ENCODE assay signal across 8 cellular contexts in genomic region chr12:84912191-84913142, GRCh38. TPM values are rescaled to one million over a fixed set of nuclear protein-coding genes. Genes with fewer than 3 reads are reported as not detected.
DNase-seq lines count a peak whose midpoint lies in the region; ATAC-seq, FAIRE-seq and TF ChIP-seq lines count a peak whose summit lies in the region.

SLC6A15 (minus strand) TSS chr12:84912799; CDS start chr12:84892120, 20,679 bp downstream.

- FAIRE-seq in endothelial cell of umbilical vein (lab: Jason Lieb, UNC) = peak; percentile 37

- intact Hi-C loops in endothelial cell of umbilical vein (cut with micrococcal nuclease) = loop anchor here (10.0 kb wide), 1 partner anchor 372 kb away; the partner anchor contains the start of gene ALX1

- H3K27ac ChIP-seq in endothelial cell of umbilical vein (ENCODE audit: insufficient read depth, low read depth, low read length) = no peak within 1 kb of the TSS
- no peak within 1 kb of the TSS for H3K27ac ChIP-seq in thoracic aorta

- ATAC-seq in memory B cell (ENCODE audit: low read depth) (peak; percentile 27), thoracic aorta (ENCODE audit: insufficient number of reproducible peaks, low FRiP score, low read depth) (no peak)

- H3K4me3 Mint-ChIP-seq in IgD-negative memory B cell (peak within 1 kb of the TSS in 3 of 4 donors; percentile 53 to 72 (median 70)), memory B cell (peak within 1 kb of the TSS; percentile 32)

- POLR2A ChIA-PET in endothelial cell of umbilical vein (lab: Charles Lee) = no interaction called here

- H2AFZ ChIP-seq in endothelial cell of umbilical vein (ENCODE audit: low read depth, low read length) = peak within 1 kb of the TSS; percentile 88

- H3K9me3 Mint-ChIP-seq in IgD-negative memory B cell (peaks cover 0 to 5% (median 4%) of the 10 kb centered on the region in 3 donors), memory B cell (no peaks in the 10 kb centered on the region)

- H3K4me3 ChIP-seq in GM06990 (replicated peaks; ENCODE audit: low read depth, low read length) (peak within 1 kb of the TSS; percentile 44), endothelial cell of umbilical vein (replicated peaks in 1 of 3; ENCODE audit: insufficient read depth in 1 of 3, low read depth in 1 of 3, low read length in 3 of 3) (peak within 1 kb of the TSS; percentile 40 to 71 (median 70)), thoracic aorta (peak within 1 kb of the TSS; percentile 68)

- H3K27ac Mint-ChIP-seq in IgD-negative memory B cell (peak within 1 kb of the TSS in 1 of 3 donors; percentile 53), memory B cell (no peak within 1 kb of the TSS)

- H3K9me1 ChIP-seq in endothelial cell of umbilical vein (replicated peaks; ENCODE audit: control insufficient read depth, extremely low read depth, insufficient read depth, low read length) = no peaks in the 10 kb centered on the region

- no peaks in the 10 kb centered on the region for H3K36me3 Mint-ChIP-seq in IgD-negative memory B cell
- H3K36me3 Mint-ChIP-seq in memory B cell = no peaks in the 10 kb centered on the region

- dilution Hi-C loops in endothelial cell of umbilical vein (cut with MboI; ENCODE audit: extremely low pct_ligation_motif_present, low sequenced_read_pairs) = no loop called here

- H3K9me3 ChIP-seq in endothelial cell of umbilical vein (replicated peaks; ENCODE audit: control insufficient read depth, insufficient read depth, low read length) (no peaks in the 10 kb centered on the region), thoracic aorta (no peaks in the 10 kb centered on the region)

- H4K20me1 ChIP-seq in endothelial cell of umbilical vein (replicated peaks; ENCODE audit: control insufficient read depth, extremely low read depth, insufficient read depth, low read length) = no peaks in the 10 kb centered on the region

- H3K79me2 ChIP-seq in endothelial cell of umbilical vein (ENCODE audit: control insufficient read depth, insufficient read depth, low read length) = no peaks in the 10 kb centered on the region

- H3K4me1 ChIP-seq in endothelial cell of umbilical vein (ENCODE audit: control insufficient read depth, extremely low read depth, insufficient read depth, low read length) = peaks cover 23% of the 10 kb centered on the region
- peaks cover 0 to 19% of the 10 kb centered on the region in 2 donors for H3K4me1 ChIP-seq in thoracic aorta (ENCODE audit: control insufficient read depth in 1 of 2, low read depth in 2 of 2)

- peaks cover 0 to 14% (median 2%) of the 10 kb centered on the region in 3 donors for H3K4me1 Mint-ChIP-seq in IgD-negative memory B cell
- H3K4me1 Mint-ChIP-seq in memory B cell = peaks cover 5% of the 10 kb centered on the region

- CTCF ChIA-PET in endothelial cell of umbilical vein (lab: Charles Lee) = interaction anchor here (6.2 kb wide), 1 partner anchor 118 kb away, joined by 43 read pairs; no protein-coding TSS in a partner anchor

- H3K4me2 ChIP-seq in endothelial cell of umbilical vein (ENCODE audit: insufficient read depth, low read length) = peak within 1 kb of the TSS; percentile 82

- H3K27me3 ChIP-seq in GM06990 (replicated peaks; ENCODE audit: control insufficient read depth, insufficient read depth, low read length) = no peaks in the 10 kb centered on the region; the same call in 1 of the 2 replicates
- peaks cover 19 to 34% of the 10 kb centered on the region in 2 experiments for H3K27me3 ChIP-seq in endothelial cell of umbilical vein (ENCODE audit: control insufficient read depth in 2 of 2, insufficient read depth in 2 of 2, low read length in 2 of 2)
- no peaks in the 10 kb centered on the region for H3K27me3 ChIP-seq in thoracic aorta (replicated peaks; ENCODE audit: insufficient read depth)

- no peak for TF ChIP-seq POLR2A in endothelial cell of umbilical vein (IDR thresholded peaks at IDR 0.05; ENCODE audit: low read depth, low read length)

- peak; percentile 14 for DNase-seq in GM06990 (ENCODE audit: extremely low read depth, insufficient read length)
- peak; percentile 53 for DNase-seq in SKM-1 treated with dmso at 0.1 percent for 144 hours (lab: John Stamatoyannopoulos, UW; ENCODE audit: unreplicated experiment)
- peak; percentile 27 for DNase-seq in endothelial cell of umbilical vein (ENCODE audit: low read depth, low spot score)
- DNase-seq in memory B cell (ENCODE audit: low spot score in 2 of 2) = no peak
- DNase-seq in thoracic aorta (ENCODE audit: low spot score) = no peak
- DNase-seq in SIG-M5 (lab: John Stamatoyannopoulos, UW) = no peak
- DNase-seq in LoVo (ENCODE audit: low spot score) = no peak

- H3K9ac ChIP-seq in endothelial cell of umbilical vein (replicated peaks; ENCODE audit: extremely low read depth, insufficient read depth, low read length) = no peak within 1 kb of the TSS

- H3K27me3 Mint-ChIP-seq in IgD-negative memory B cell (peaks cover 30% of the 10 kb centered on the region), memory B cell (peaks cover 5% of the 10 kb centered on the region)

- H3K36me3 ChIP-seq in GM06990 (ENCODE audit: control insufficient read depth, insufficient read depth, low read length) (no peaks in the 10 kb centered on the region), endothelial cell of umbilical vein (ENCODE audit: control insufficient read depth in 2 of 2, extremely low read depth in 1 of 2, insufficient read depth in 2 of 2, low read length in 2 of 2) (no peaks in the 10 kb centered on the region), thoracic aorta (no peaks in the 10 kb centered on the region)

- no TSS peak for BruUV-seq in endothelial cell of umbilical vein (replicated peaks; lab: Mats Ljungman, UMichigan)

- no peak for TF ChIP-seq CTCF in GM06990 (IDR thresholded peaks at IDR 0.05; ENCODE audit: insufficient read depth, low read length, poor library complexity, severe bottlenecking)
- TF ChIP-seq CTCF in endothelial cell of umbilical vein (IDR thresholded peaks at IDR 0.05; ENCODE audit: extremely low read depth in 1 of 2, insufficient read depth in 1 of 2, low read depth in 1 of 2, low read length in 2 of 2) = peak; percentile 42 to 51
- TF ChIP-seq CTCF in thoracic aorta (IDR thresholded peaks at IDR 0.05) = no peak

TF ChIP-seq in endothelial cell of umbilical vein, 7 proteins besides CTCF, POLR2A, EP300 and RAD21:
- no peak for TF ChIP-seq EZH2 (IDR thresholded peaks at IDR 0.05; ENCODE audit: borderline replicate concordance, low read depth, low read length, severe bottlenecking)
- TF ChIP-seq, protein P1, sequence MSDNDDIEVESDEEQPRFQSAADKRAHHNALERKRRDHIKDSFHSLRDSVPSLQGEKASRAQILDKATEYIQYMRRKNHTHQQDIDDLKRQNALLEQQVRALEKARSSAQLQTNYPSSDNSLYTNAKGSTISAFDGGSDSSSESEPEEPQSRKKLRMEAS (IDR thresholded peaks at IDR 0.05; ENCODE audit: insufficient read depth, insufficient read length) = peak; percentile 82

RNA-seq across cellular contexts. Expression of gene SLC6A15, which starts in this region (rescaled TPM):
- polyA plus RNA-seq in IgD-negative memory B cell (not detected), endothelial cell of umbilical vein (0.03 TPM in 1 of 2 replicates, not detected in the other)
- total RNA-seq in endothelial cell of umbilical vein (0.24 and 1.1 TPM in 2 replicates), thoracic aorta (1 to 10 TPM in 1 of 2 donors, not detected in 1; 1.1 TPM)
- 0.03 and 0.04 TPM in 2 replicates for polyA plus RNA-seq in endothelial cell of umbilical vein (2011; cell fraction: cytosol; rRNA removed)
- 0.04 and 0.18 TPM in 2 replicates for polyA plus RNA-seq in endothelial cell of umbilical vein (2011; cell fraction: nucleus; rRNA removed)
- 0.87 and 1.4 TPM in 2 replicates for polyA plus RNA-seq in endothelial cell of umbilical vein (2012)
- polyA minus RNA-seq in endothelial cell of umbilical vein = 0.08 TPM in 1 of 2 replicates, not detected in the other
- polyA minus RNA-seq in endothelial cell of umbilical vein (2011; cell fraction: cytosol; rRNA and poly(A)+ RNA removed) = 32.3 TPM
- polyA minus RNA-seq in endothelial cell of umbilical vein (2011; cell fraction: nucleus; rRNA and poly(A)+ RNA removed) = 0.63 TPM in 1 of 2 replicates, not detected in the other

Comparison
In these comparisons a context has a peak if more than half of its experiments do, and no peak if none do; other contexts are left out.
1. DNase-seq: peak in GM06990 (single experiment), SKM-1 treated with dmso at 0.1 percent for 144 hours (single experiment) and endothelial cell of umbilical vein (single experiment); none in memory B cell (0 of 2), thoracic aorta (single experiment), SIG-M5 (single experiment) and LoVo (single experiment).
2. CTCF ChIP-seq: peak in endothelial cell of umbilical vein (2 of 2); none in GM06990 (single experiment) and thoracic aorta (single experiment).
3. Peak in every context shown above with its lines, with median percentiles within 50 percentile points of each other: H3K4me3 ChIP-seq.